In genomic region chr6:107956586-107957164, GRCh38 we compare ENCODE assay signal across 9 cellular contexts. TPM values are rescaled to one million over a fixed set of nuclear protein-coding genes. Genes with fewer than 3 reads are reported as not detected.
DNase-seq lines count a peak whose midpoint lies in the region; ATAC-seq, FAIRE-seq and TF ChIP-seq lines count a peak whose summit lies in the region.
"Had no signal": no experiment of that assay in that cellular context is flagged by ENCODE, and none has a peak within 500 bp of the region (broad histone marks: within the 10 kb centered on the region; RNA-seq: fewer than 3 reads in every experiment).

No MANE protein-coding gene starts in this region.

- H3K9ac ChIP-seq in H1 (replicated peaks in 1 of 4; ENCODE audit: extremely low read depth in 1 of 4, low read depth in 3 of 4, low read length in 3 of 4): peak overlapping the region; percentile 86 to 90 (median 86); a peak in 6 of 7 replicates

- peaks cover 14% of the 10 kb centered on the region for H3K36me3 Mint-ChIP-seq in natural killer cell treated with Interleukin-12 subunit alpha and Interleukin-12 subunit beta and Interleukin-15 and Interleukin-18, amount 100 ng/mL, for 72 hours

- WGBS in heart right ventricle, 2 donors: 9 to 11% methylated on average over 5 of the region's 5 CpGs
- WGBS in H1 (ENCODE audit: extremely low coverage in 1 of 2, insufficient coverage in 1 of 2, insufficient read length in 1 of 2, insufficient replicate concordance in 2 of 2, low coverage in 1 of 2, low lambda C conversion rate in 2 of 2, missing lambda C conversion rate in 1 of 2), 2 experiments: 11% methylated on average over 5 of the region's 5 CpGs; no CpG with 5 or more reads in 1 of the 2 experiments

- POLR2A ChIA-PET in H1 (lab: Charles Lee; ENCODE audit: partially characterized antibody): interaction anchor here (0.6 to 3.7 kb wide), 10 partner anchors 8 to 62 kb away, joined by 3 to 13 read pairs (median 4); no protein-coding TSS in a partner anchor

- H2BK20ac ChIP-seq in H1 (ENCODE audit: low read length): no peak overlapping the region

- no peak for TF ChIP-seq EP300 in H1 (IDR thresholded peaks at IDR 0.05; ENCODE audit: borderline replicate concordance in 1 of 2, low read depth in 2 of 2, low read length in 2 of 2)

- no peak for FAIRE-seq in H1 (lab: Jason Lieb, UNC)
- FAIRE-seq: islet of Langerhans had no signal

- peaks cover 17 to 21% of the 10 kb centered on the region in 2 donors for H3K4me1 Mint-ChIP-seq in natural killer cell treated with Interleukin-12 subunit alpha and Interleukin-12 subunit beta and Interleukin-15 and Interleukin-18, amount 100 ng/mL, for 72 hours (ENCODE audit: low read depth in 2 of 2)

- peak overlapping the region; percentile 70 to 71 for H3K4me2 ChIP-seq in H1 (ENCODE audit: insufficient read depth in 1 of 2, low read depth in 2 of 2, low read length in 2 of 2)

- no peak overlapping the region for H2BK12ac ChIP-seq in H1 (ENCODE audit: low read depth, low read length)

- H4K91ac ChIP-seq in H1 (replicated peaks; ENCODE audit: insufficient read length, low read length): no peak overlapping the region

- H3K9me3 Mint-ChIP-seq in natural killer cell treated with Interleukin-12 subunit alpha and Interleukin-12 subunit beta and Interleukin-15 and Interleukin-18, amount 100 ng/mL, for 72 hours: no peaks in the 10 kb centered on the region

- H3K27me3 ChIP-seq in heart right ventricle (no peaks in the 10 kb centered on the region), H1 (replicated peaks in 1 of 4; ENCODE audit: control insufficient read depth in 3 of 4, extremely low read depth in 1 of 4, insufficient read depth in 3 of 4, low read length in 3 of 4) (no peaks in the 10 kb centered on the region)

- no peak overlapping the region for H3K14ac ChIP-seq in H1 (ENCODE audit: insufficient read length)

- H2BK120ac ChIP-seq in H1 (replicated peaks; ENCODE audit: low read depth, low read length): no peak overlapping the region

- no peak for TF ChIP-seq CTCF in heart right ventricle (IDR thresholded peaks at IDR 0.05)
- no peak for TF ChIP-seq CTCF in H1 (IDR thresholded peaks at IDR 0.05; ENCODE audit: control extremely low read depth in 1 of 3, insufficient read depth in 1 of 3, low read depth in 1 of 3, low read length in 3 of 3)

- peak overlapping the region; percentile 100 for H3K4me3 Mint-ChIP-seq in natural killer cell treated with Interleukin-12 subunit alpha and Interleukin-12 subunit beta and Interleukin-15 and Interleukin-18, amount 100 ng/mL, for 72 hours

- H4K5ac ChIP-seq in H1 (ENCODE audit: insufficient read length, low read depth, low read length): peak overlapping the region; percentile 61

- H3K79me2 ChIP-seq in H1 (ENCODE audit: control insufficient read depth in 1 of 2, insufficient read depth in 2 of 2, low read length in 2 of 2): peaks cover 14 to 55% of the 10 kb centered on the region in 2 experiments

- no peak overlapping the region for H3K56ac ChIP-seq in H1 (replicated peaks; ENCODE audit: insufficient read length, low read depth, low read length)

- intact Hi-C loops in heart right ventricle (cut with DNase I) (loop anchor here in 1 of 10 donors (10.0 kb wide), 1 partner anchor 1528 kb away; the partner anchor contains the start of gene ZBTB24), Right ventricle myocardium inferior (cut with DNase I) (no loop called here), sciatic nerve (cut with DNase I) (no loop called here)

- no peak for TF ChIP-seq RAD21 in H1 (IDR thresholded peaks at IDR 0.05 in 1 of 2, conservative IDR thresholded peaks at IDR 0.05 in 1 of 2; ENCODE audit: low read depth in 2 of 2, low read length in 2 of 2)

- H3K79me1 ChIP-seq in H1 (ENCODE audit: low read depth, low read length): no peaks in the 10 kb centered on the region

- H3K27ac Mint-ChIP-seq in natural killer cell treated with Interleukin-12 subunit alpha and Interleukin-12 subunit beta and Interleukin-15 and Interleukin-18, amount 100 ng/mL, for 72 hours: peak overlapping the region; percentile 97 to 98

- H3K27ac ChIP-seq in heart right ventricle: peak overlapping the region in 9 of 10 donors; percentile 84 to 95 (median 90)
- H3K27ac ChIP-seq in H1 (ENCODE audit: low read depth, low read length): no peak overlapping the region

- H3K4me3 ChIP-seq in heart right ventricle: peak overlapping the region; percentile 65 to 93 (median 78)
- H3K4me3 ChIP-seq in H1 (ENCODE audit: extremely low read depth in 1 of 4, insufficient read depth in 2 of 4, low read depth in 3 of 4, low read length in 4 of 4): peak overlapping the region; percentile 85 to 92 (median 88)

- no peak overlapping the region for H2AK5ac ChIP-seq in H1 (ENCODE audit: low read depth, low read length)

- H2AFZ ChIP-seq in H1 (ENCODE audit: low read length): no peak overlapping the region

- H3K18ac ChIP-seq in H1 (ENCODE audit: extremely low read depth, low read length): no peak overlapping the region

- H3K36me3 ChIP-seq in heart right ventricle: peaks cover 0 to 6% (median 0%) of the 10 kb centered on the region in 9 donors
- peaks cover 0 to 3% (median 0%) of the 10 kb centered on the region in 4 experiments; a peak in 1 of 8 replicates for H3K36me3 ChIP-seq in H1 (ENCODE audit: control insufficient read depth in 2 of 4, insufficient read depth in 4 of 4, low read length in 3 of 4)

- CTCF ChIA-PET in H1 (lab: Charles Lee; ENCODE audit: partially characterized antibody): interaction anchor here (0.6 to 1.0 kb wide), 3 partner anchors 14 to 439 kb away, joined by 3 read pairs; no protein-coding TSS in a partner anchor

- peaks cover 2% of the 10 kb centered on the region in 2 experiments for H4K20me1 ChIP-seq in H1 (replicated peaks in 1 of 2; ENCODE audit: control insufficient read depth in 1 of 2, insufficient read depth in 2 of 2, low read length in 2 of 2)

- no peak overlapping the region for H4K8ac ChIP-seq in H1 (ENCODE audit: extremely low read depth, insufficient read depth, low read length)

- no peaks in the 10 kb centered on the region for H3K27me3 Mint-ChIP-seq in natural killer cell treated with Interleukin-12 subunit alpha and Interleukin-12 subunit beta and Interleukin-15 and Interleukin-18, amount 100 ng/mL, for 72 hours

- H3K4ac ChIP-seq in H1 (replicated peaks; ENCODE audit: insufficient read length, low read depth, low read length): no peak overlapping the region

- ATAC-seq in heart right ventricle: no peak
- no peak for ATAC-seq in Right ventricle myocardium inferior
- no peak for ATAC-seq in natural killer cell treated with Interleukin-12 subunit alpha and Interleukin-12 subunit beta and Interleukin-15 and Interleukin-18, amount 100 ng/mL, for 72 hours
- ATAC-seq in sciatic nerve: no peak
- ATAC-seq in HG03097 (IDR thresholded peaks at IDR 0.05; ENCODE audit: low FRiP score, unreplicated experiment): no peak

- TF ChIP-seq POLR2A in H1 (IDR thresholded peaks at IDR 0.05; ENCODE audit: control extremely low read depth in 1 of 2, low read depth in 2 of 2, low read length in 2 of 2): no peak

- H3K4me1 ChIP-seq in heart right ventricle (peaks cover 5 to 48% (median 36%) of the 10 kb centered on the region in 9 donors), H1 (replicated peaks in 1 of 4; ENCODE audit: control insufficient read depth in 3 of 4, insufficient read depth in 4 of 4, low read length in 3 of 4) (peaks cover 0 to 5% (median 0%) of the 10 kb centered on the region in 4 experiments; a peak in 1 of 7 replicates)

- peaks cover 7% of the 10 kb centered on the region for H3K23me2 ChIP-seq in H1 (ENCODE audit: low read depth, low read length)

- H2BK15ac ChIP-seq in H1 (ENCODE audit: low read length): no peak overlapping the region

- H3K9me3 ChIP-seq in heart right ventricle (no peaks in the 10 kb centered on the region), H1 (ENCODE audit: insufficient read depth in 2 of 2, low read depth in 1 of 2, low read length in 1 of 2) (no peaks in the 10 kb centered on the region)

- H2BK5ac ChIP-seq in H1 (ENCODE audit: low read depth, low read length): no peak overlapping the region

- no peak for DNase-seq in heart right ventricle
- no peak for DNase-seq in Right ventricle myocardium inferior (ENCODE audit: missing footprints)
- DNase-seq in RPMI8226: peak; percentile 17
- no peak for DNase-seq in H1 (ENCODE audit: low read depth in 1 of 2, low spot score in 2 of 2)
- no peak for DNase-seq in natural killer cell treated with Interleukin-12 subunit alpha and Interleukin-12 subunit beta and Interleukin-15 and Interleukin-18, amount 100 ng/mL, for 72 hours (ENCODE audit: low spot score)
- no peak for DNase-seq in sciatic nerve (ENCODE audit: low spot score)
- no peak for DNase-seq in ecto neural progenitor cell (ENCODE audit: low spot score)

- no peak overlapping the region for H3K23ac ChIP-seq in H1 (ENCODE audit: insufficient read length)

TF ChIP-seq in H1, 55 proteins besides CTCF, POLR2A, EP300 and RAD21:
- TF ChIP-seq TCF12 (IDR thresholded peaks at IDR 0.05; ENCODE audit: low read depth, low read length) (no peak), ZNF274 (IDR thresholded peaks at IDR 0.05; ENCODE audit: borderline replicate concordance, extremely low read depth, low read length) (no peak)

RNA-seq across cellular contexts. Expression of gene SEC63, which starts 1.3 kb away (rescaled TPM):
- total RNA-seq in heart right ventricle (10 to 100 TPM; 42.4 to 68.3 (median 54.2) TPM), Right ventricle myocardium inferior (52.9 TPM), sciatic nerve (135 TPM)
- polyA plus RNA-seq in heart right ventricle (10 to 100 TPM; 22.5 to 27.4 TPM), H1 (2011; rRNA removed) (8.5 and 17.3 TPM in 2 replicates)
- total RNA-seq in H1 (2021; fragmentation: NEBNext Ultra II Directional; extraction: Animal tissue kit (Norgen Biotek cat#: 25700)): 106 and 121 TPM in 2 replicates
- polyA plus RNA-seq in H1 (2011; cell fraction: cytosol; rRNA removed): 17.8 TPM
- 7.2 TPM for polyA plus RNA-seq in H1 (2011; cell fraction: nucleus; rRNA removed)
- 28.2 to 101 TPM (median 32.7 TPM) in 4 replicates for polyA plus RNA-seq in H1 (2012, experiment 1 of 2)
- 3.3 TPM for polyA plus RNA-seq in H1 (2012, experiment 2 of 2)
- polyA plus RNA-seq in H1 (2013, experiment 1 of 2): 69.2 TPM
- 85.0 TPM for polyA plus RNA-seq in H1 (2013, experiment 2 of 2)
- 12.0 and 17.1 TPM in 2 replicates for polyA minus RNA-seq in H1 (2011; rRNA and poly(A)+ RNA removed)
- polyA minus RNA-seq in H1 (2011; cell fraction: cytosol; rRNA and poly(A)+ RNA removed): 20.1 TPM
- polyA minus RNA-seq in H1 (2011; cell fraction: nucleus; rRNA and poly(A)+ RNA removed): 44.5 TPM
- 100 to 1,000 TPM; 106 to 116 TPM for total RNA-seq in natural killer cell treated with Interleukin-12 subunit alpha and Interleukin-12 subunit beta and Interleukin-15 and Interleukin-18, amount 100 ng/mL, for 72 hours
